ENCODE assay signal across 8 cellular contexts in genomic region chr17:58172369-58173071, GRCh38. TPM values are rescaled to one million over a fixed set of nuclear protein-coding genes. Genes with fewer than 3 reads are reported as not detected.
DNase-seq lines count a peak whose midpoint lies in the region; ATAC-seq and FAIRE-seq lines count a peak whose summit lies in the region.

No MANE protein-coding gene starts in this region.

- no peak overlapping the region for H3K4me3 Mint-ChIP-seq in activated naive CD8-positive, alpha-beta T cell treated with anti-CD3 and anti-CD28 coated beads, Interleukin-2, amount 50 U/mL, for 24 hours

- no peak for FAIRE-seq in RCC 7860 (lab: Jason Lieb, UNC)

- H3K4me1 Mint-ChIP-seq in activated naive CD8-positive, alpha-beta T cell treated with anti-CD3 and anti-CD28 coated beads, Interleukin-2, amount 50 U/mL, for 24 hours, result peaks cover 37% of the 10 kb centered on the region

- ATAC-seq in activated naive CD8-positive, alpha-beta T cell treated with anti-CD3 and anti-CD28 coated beads, Interleukin-2, amount 50 U/mL, for 24 hours, result peak; percentile 79
- ATAC-seq in HG03378 (IDR thresholded peaks at IDR 0.05; ENCODE audit: unreplicated experiment) (no peak), HG03045 (IDR thresholded peaks at IDR 0.05; ENCODE audit: unreplicated experiment) (no peak)

- no peaks in the 10 kb centered on the region for H3K9me3 Mint-ChIP-seq in activated naive CD8-positive, alpha-beta T cell treated with anti-CD3 and anti-CD28 coated beads, Interleukin-2, amount 50 U/mL, for 24 hours

- DNase-seq in DMS 273 (lab: John Stamatoyannopoulos, UW; ENCODE audit: unreplicated experiment), result peak; percentile 64
- peak; percentile 36 for DNase-seq in HPDE6-E6E7 (ENCODE audit: extremely low spot score)
- DNase-seq in RCC 7860 (ENCODE audit: low spot score), result peak; percentile 23
- DNase-seq in activated naive CD8-positive, alpha-beta T cell treated with anti-CD3 and anti-CD28 coated beads, Interleukin-2, amount 50 U/mL, for 24 hours, result peak; percentile 30
- DNase-seq in lung microvascular endothelial cell (ENCODE audit: low read depth in 2 of 2), result peak; percentile 10 to 28
- DNase-seq in amygdala (lab: John Stamatoyannopoulos, UW), result no peak

- no peaks in the 10 kb centered on the region for H3K36me3 Mint-ChIP-seq in activated naive CD8-positive, alpha-beta T cell treated with anti-CD3 and anti-CD28 coated beads, Interleukin-2, amount 50 U/mL, for 24 hours (ENCODE audit: low read depth)

- H3K27me3 Mint-ChIP-seq in activated naive CD8-positive, alpha-beta T cell treated with anti-CD3 and anti-CD28 coated beads, Interleukin-2, amount 50 U/mL, for 24 hours, result no peaks in the 10 kb centered on the region

- H3K27ac Mint-ChIP-seq in activated naive CD8-positive, alpha-beta T cell treated with anti-CD3 and anti-CD28 coated beads, Interleukin-2, amount 50 U/mL, for 24 hours, result no peak overlapping the region

RNA-seq across cellular contexts. Expression of gene OR4D2, which starts 5.7 kb away (rescaled TPM):
- not detected in 2 replicates for total RNA-seq in lung microvascular endothelial cell

RNA-seq across cellular contexts. Expression of gene EPX, which starts 20.0 kb away (rescaled TPM):
- not detected in 2 replicates for total RNA-seq in lung microvascular endothelial cell

RNA-seq across cellular contexts. Expression of gene OR4D1, which starts 24.3 kb away (rescaled TPM):
- total RNA-seq in lung microvascular endothelial cell, result not detected in 2 replicates

RNA-seq across cellular contexts. Expression of gene MKS1, which starts 46.5 kb away (rescaled TPM):
- 8.1 and 9.6 TPM in 2 replicates for total RNA-seq in lung microvascular endothelial cell

Comparison
In these comparisons a context has a peak if more than half of its experiments do, and no peak if none do; other contexts are left out.
1. DNase-seq: peak in DMS 273 (single experiment), HPDE6-E6E7 (single experiment), RCC 7860 (single experiment), activated naive CD8-positive, alpha-beta T cell treated with anti-CD3 and anti-CD28 coated beads, Interleukin-2, amount 50 U/mL, for 24 hours (single experiment) and lung microvascular endothelial cell (2 of 2); none in amygdala (0 of 56).